Comparison of ENCODE assay signal across 25 cellular contexts in the genomic region with DNA sequence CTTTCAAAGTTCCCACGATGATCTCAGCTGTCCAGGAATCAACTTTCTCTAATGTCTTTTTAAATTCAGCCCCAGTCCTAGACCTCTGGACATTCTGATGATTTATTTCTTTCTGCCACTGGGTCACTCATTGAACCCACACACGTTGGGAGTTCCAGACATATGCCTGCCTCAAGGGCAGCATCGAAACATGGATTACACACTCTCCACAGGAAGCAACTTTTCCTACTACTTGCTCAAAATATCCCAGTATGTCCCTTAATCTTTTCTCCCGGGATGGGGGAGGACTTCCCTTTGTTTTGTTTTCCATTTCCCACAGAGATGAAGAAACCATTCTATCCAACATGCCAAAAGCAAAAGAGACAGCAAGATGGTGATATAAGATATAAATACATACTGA.
"Had no signal": no experiment of that assay in that cellular context is flagged by ENCODE, and none has a peak within 500 bp of the region (broad histone marks: within the 10 kb centered on the region; RNA-seq: fewer than 3 reads in every experiment).

No MANE protein-coding gene starts in this region.

- H3K36me3 ChIP-seq: heart right ventricle, right atrium auricular region, spleen, suprapubic skin, tibial artery had no signal

- H3K36me3 Mint-ChIP-seq: activated naive CD8-positive, alpha-beta T cell; naive thymus-derived CD4-positive, alpha-beta T cell had no signal

- H3K4me3 Mint-ChIP-seq: activated naive CD8-positive, alpha-beta T cell; activated T-cell treated with anti-CD3 and anti-CD28 coated beads, Interleukin-2, amount 50 U/mL, for 72 hours; central memory CD8-positive, alpha-beta T cell; naive thymus-derived CD4-positive, alpha-beta T cell had no signal

- H2AFZ ChIP-seq: parathyroid adenoma had no signal

- H3K27ac ChIP-seq: epithelial cell of prostate, parathyroid adenoma, right atrium auricular region, spleen, suprapubic skin, tibial artery had no signal

- H3K4me3 ChIP-seq: heart right ventricle, right atrium auricular region, spleen, suprapubic skin, tibial artery had no signal

- H3K27me3 ChIP-seq: heart right ventricle, right atrium auricular region, spleen, suprapubic skin, tibial artery had no signal

- H3K27ac Mint-ChIP-seq: activated naive CD8-positive, alpha-beta T cell; activated T-cell treated with anti-CD3 and anti-CD28 coated beads, Interleukin-2, amount 50 U/mL, for 72 hours; naive thymus-derived CD4-positive, alpha-beta T cell had no signal

- H3K9ac ChIP-seq: parathyroid adenoma had no signal

- H3K27me3 Mint-ChIP-seq: activated naive CD8-positive, alpha-beta T cell; central memory CD8-positive, alpha-beta T cell had no signal

- H3K79me2 ChIP-seq: parathyroid adenoma had no signal

- H3K9me3 ChIP-seq: heart right ventricle, right atrium auricular region, spleen, suprapubic skin, tibial artery had no signal

- H3K4me1 Mint-ChIP-seq: central memory CD8-positive, alpha-beta T cell; naive thymus-derived CD4-positive, alpha-beta T cell had no signal

- H3K4me1 ChIP-seq: parathyroid adenoma, right atrium auricular region, spleen, suprapubic skin, tibial artery had no signal

- DNase-seq: activated CD4-positive, alpha-beta T cell treated with anti-CD3 and anti-CD28 coated beads for 4 hours; activated CD4-positive, alpha-beta T cell treated with anti-CD3 and anti-CD28 coated beads, Interleukin-2, amount 50 U/mL, for 4 hours; activated CD4-positive, CD25-positive, alpha-beta regulatory T cell; activated effector memory CD4-positive, alpha-beta T cell treated with Interleukin-2 at 50 U/mL for 16 hours; activated naive CD4-positive, alpha-beta T cell treated with Interleukin-2 at 50 U/mL for 16 hours; activated T-cell treated with anti-CD3 and anti-CD28 coated beads for 4 hours; activated T-cell treated with anti-CD3 and anti-CD28 coated beads, Interleukin-2, amount 50 U/mL, for 72 hours; anterior cingulate cortex; dermis blood vessel endothelial cell; effector CD4-positive, alpha-beta T cell; heart right ventricle; left ventricle myocardium superior; mammary epithelial cell; midbrain; naive thymus-derived CD4-positive, alpha-beta T cell; nucleus accumbens; spleen; stimulated activated naive CD4-positive, alpha-beta T cell; tibial artery had no signal
